In the genomic region with DNA sequence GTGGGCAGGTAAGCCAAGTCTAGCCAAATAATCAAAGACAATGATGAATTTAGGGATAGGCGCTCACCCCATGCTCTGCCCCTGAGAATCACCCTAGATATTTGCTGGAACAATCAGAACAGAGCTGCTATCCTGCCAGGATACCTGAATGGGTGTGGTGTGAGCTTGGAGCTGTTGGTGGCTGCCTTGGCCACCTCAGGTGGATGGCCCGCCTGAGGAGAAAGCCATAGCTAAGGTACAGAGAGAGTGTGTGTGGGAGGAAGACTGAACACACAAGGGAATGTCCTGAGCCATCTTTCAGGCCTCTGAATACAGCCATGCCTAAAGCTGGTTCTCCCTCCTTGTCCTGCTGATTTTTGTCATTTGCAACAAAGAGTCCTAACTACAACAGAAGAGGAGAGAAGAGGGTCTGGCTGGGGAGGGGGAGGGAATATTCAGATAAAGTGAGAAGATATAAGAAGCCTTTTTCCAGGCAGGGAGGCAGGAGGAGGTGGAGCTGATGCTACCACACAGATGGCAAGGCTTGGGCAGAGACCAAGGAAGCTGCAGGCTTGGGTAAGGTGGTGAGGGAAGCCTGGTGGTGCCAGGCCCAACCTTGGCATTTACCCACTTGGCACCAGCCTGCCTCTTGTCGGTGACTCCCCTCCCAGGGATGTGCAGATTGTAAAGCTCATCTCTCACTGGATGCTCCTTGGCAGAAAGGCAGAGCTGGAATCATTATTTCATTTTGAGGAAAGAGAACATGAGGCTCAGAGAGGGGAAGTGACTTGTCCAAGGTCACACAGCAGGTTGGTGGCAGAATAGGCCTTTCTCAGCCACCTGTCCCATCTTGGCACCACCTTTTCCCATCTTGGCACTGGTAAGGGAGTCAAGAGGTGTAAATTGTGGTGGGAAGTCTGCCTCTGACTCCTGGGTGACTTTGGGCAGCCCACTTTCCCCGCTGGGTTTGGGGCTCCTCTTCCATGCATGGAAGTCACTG, we compare ENCODE assay signal across 30 cellular contexts. TPM values are rescaled to one million over a fixed set of nuclear protein-coding genes. Genes with fewer than 3 reads are reported as not detected.
"Had no signal": no experiment of that assay in that cellular context is flagged by ENCODE, and none has a peak within 500 bp of the region (broad histone marks: within the 10 kb centered on the region; RNA-seq: fewer than 3 reads in every experiment).

No MANE protein-coding gene starts in this region.

- DNase-seq: activated CD4-positive, alpha-beta T cell treated with anti-CD3 and anti-CD28 coated beads for 36 hours; activated CD4-positive, CD25-positive, alpha-beta regulatory T cell; activated CD8-positive, alpha-beta memory T cell treated with anti-CD3 and anti-CD28 coated beads, Interleukin-2, amount 10 ng/mL, durations not matched to agents 7 days and 5 days; activated CD8-positive, alpha-beta T cell treated with anti-CD3 and anti-CD28 coated beads, Interleukin-2, amount 10 ng/mL, durations not matched to agents 7 days and 5 days; activated effector memory CD4-positive, alpha-beta T cell treated with Interleukin-2 at 50 U/mL for 16 hours; activated naive CD4-positive, alpha-beta T cell treated with Interleukin-2 at 50 U/mL for 16 hours; activated T-cell treated with anti-CD3 and anti-CD28 coated beads, Interleukin-2, amount 50 U/mL, for 72 hours; effector CD4-positive, alpha-beta T cell; esophagus squamous epithelium; left cardiac atrium; left ventricle myocardium superior; mucosa of descending colon; nucleus accumbens; pancreas; psoas muscle; stimulated activated CD4-positive, alpha-beta T cell treated with anti-CD3 and anti-CD28 coated beads, Interleukin-1b, Interleukin-23, amount 100 ng/mL, for 48 hours; stimulated activated CD4-positive, alpha-beta T cell treated with anti-CD3 and anti-CD28 coated beads, Interleukin-4, amount 100 ng/mL, for 4 hours; stimulated activated CD8-positive, alpha-beta memory T cell treated with anti-CD3 and anti-CD28 coated beads, Interleukin-4, amount 100 ng/mL, for 48 hours; stomach; T-cell; thyroid gland; upper lobe of left lung had no signal

- H3K4me1 Mint-ChIP-seq: activated CD4-positive, alpha-beta T cell treated with anti-CD3 and anti-CD28 coated beads for 36 hours; activated CD8-positive, alpha-beta memory T cell treated with anti-CD3 and anti-CD28 coated beads, Interleukin-2, amount 10 ng/mL, durations not matched to agents 7 days and 5 days; stimulated activated memory B cell treated with anti-CD40 and anti-IgM and Interleukin-4, amounts not matched to agents 10 μg/mL and 1 μg/mL and 100 μg/mL, for 72 hours; T-cell had no signal

- H3K36me3 Mint-ChIP-seq: activated CD8-positive, alpha-beta memory T cell treated with anti-CD3 and anti-CD28 coated beads, Interleukin-2, amount 10 ng/mL, durations not matched to agents 7 days and 5 days; activated naive CD8-positive, alpha-beta T cell; stimulated activated memory B cell treated with anti-CD40 and anti-IgM and Interleukin-4, amounts not matched to agents 10 μg/mL and 1 μg/mL and 100 μg/mL, for 72 hours; T-cell had no signal

- H3K9me3 ChIP-seq: esophagus squamous epithelium, mucosa of descending colon, pancreas, psoas muscle, stomach, thyroid gland, upper lobe of left lung, vagina had no signal

- H3K4me1 ChIP-seq: esophagus squamous epithelium, pancreas, psoas muscle, stomach, thyroid gland, upper lobe of left lung, vagina had no signal

- H3K4me2 ChIP-seq: smooth muscle cell had no signal

- ATAC-seq: activated CD4-positive, alpha-beta T cell treated with anti-CD3 and anti-CD28 coated beads for 36 hours; activated CD8-positive, alpha-beta memory T cell treated with anti-CD3 and anti-CD28 coated beads, Interleukin-2, amount 10 ng/mL, durations not matched to agents 7 days and 5 days; activated CD8-positive, alpha-beta T cell treated with anti-CD3 and anti-CD28 coated beads, Interleukin-2, amount 10 ng/mL, durations not matched to agents 7 days and 5 days; activated T-cell treated with anti-CD3 and anti-CD28 coated beads, Interleukin-2, amount 50 U/mL, for 72 hours; left ventricle myocardium superior; mucosa of descending colon; pancreas; psoas muscle; stimulated activated memory B cell treated with anti-CD40 and anti-IgM and Interleukin-4, amounts not matched to agents 10 μg/mL and 1 μg/mL and 100 μg/mL, for 72 hours; T-cell had no signal

- H3K4me3 ChIP-seq: esophagus squamous epithelium, mucosa of descending colon, pancreas, psoas muscle, smooth muscle cell, stomach, thyroid gland, upper lobe of left lung, vagina had no signal

- H3K36me3 ChIP-seq: esophagus squamous epithelium, pancreas, stomach, thyroid gland, upper lobe of left lung, vagina had no signal

- H3K27ac Mint-ChIP-seq: activated CD4-positive, alpha-beta T cell treated with anti-CD3 and anti-CD28 coated beads for 36 hours; activated CD8-positive, alpha-beta memory T cell treated with anti-CD3 and anti-CD28 coated beads, Interleukin-2, amount 10 ng/mL, durations not matched to agents 7 days and 5 days; activated CD8-positive, alpha-beta T cell treated with anti-CD3 and anti-CD28 coated beads, Interleukin-2, amount 10 ng/mL, durations not matched to agents 7 days and 5 days; activated naive CD8-positive, alpha-beta T cell; activated T-cell treated with anti-CD3 and anti-CD28 coated beads, Interleukin-2, amount 50 U/mL, for 72 hours; dendritic cell treated with granulocyte-macrophage colony-stimulating factor and Interleukin-4, amounts not matched to agents 40 ng/mL and 50 ng/mL, for 4 days; stimulated activated memory B cell treated with anti-CD40 and anti-IgM and Interleukin-4, amounts not matched to agents 10 μg/mL and 1 μg/mL and 100 μg/mL, for 72 hours; T-cell had no signal

- H3K4me3 Mint-ChIP-seq: activated CD4-positive, alpha-beta T cell treated with anti-CD3 and anti-CD28 coated beads for 36 hours; activated CD8-positive, alpha-beta memory T cell treated with anti-CD3 and anti-CD28 coated beads, Interleukin-2, amount 10 ng/mL, durations not matched to agents 7 days and 5 days; activated CD8-positive, alpha-beta T cell treated with anti-CD3 and anti-CD28 coated beads, Interleukin-2, amount 10 ng/mL, durations not matched to agents 7 days and 5 days; activated naive CD8-positive, alpha-beta T cell; activated T-cell treated with anti-CD3 and anti-CD28 coated beads, Interleukin-2, amount 50 U/mL, for 72 hours; dendritic cell treated with granulocyte-macrophage colony-stimulating factor and Interleukin-4, amounts not matched to agents 40 ng/mL and 50 ng/mL, for 4 days; stimulated activated memory B cell treated with anti-CD40 and anti-IgM and Interleukin-4, amounts not matched to agents 10 μg/mL and 1 μg/mL and 100 μg/mL, for 72 hours; T-cell had no signal

- H3K9me3 Mint-ChIP-seq: activated T-cell treated with anti-CD3 and anti-CD28 coated beads, Interleukin-2, amount 50 U/mL, for 72 hours; dendritic cell treated with granulocyte-macrophage colony-stimulating factor and Interleukin-4, amounts not matched to agents 40 ng/mL and 50 ng/mL, for 4 days; stimulated activated memory B cell treated with anti-CD40 and anti-IgM and Interleukin-4, amounts not matched to agents 10 μg/mL and 1 μg/mL and 100 μg/mL, for 72 hours; T-cell had no signal

- H3K27ac ChIP-seq: esophagus squamous epithelium, pancreas, psoas muscle, stomach, thyroid gland, upper lobe of left lung, vagina had no signal

- H3K27me3 ChIP-seq: pancreas, thyroid gland, upper lobe of left lung, vagina had no signal

RNA-seq across cellular contexts. Expression of a gene that starts 49.7 kb away (rescaled TPM):
- total RNA-seq: activated CD4-positive, alpha-beta T cell treated with anti-CD3 and anti-CD28 coated beads for 36 hours; activated T-cell treated with anti-CD3 and anti-CD28 coated beads, Interleukin-2, amount 50 U/mL, for 72 hours; left ventricle myocardium superior; lung microvascular endothelial cell; mesenteric fat pad; smooth muscle cell; stomach; T-helper 2 cell treated with Interferon-gamma antibody and Interleukin-4, amounts not matched to agents 100 ng/mL and 5 ng/mL, for 36 hours; thyroid gland; vagina had no signal
